ENCODE assay signal across 8 cellular contexts in genomic region chr20:44747166-44748004, GRCh38. TPM values are rescaled to one million over a fixed set of nuclear protein-coding genes. Genes with fewer than 3 reads are reported as not detected.
DNase-seq lines count a peak whose midpoint lies in the region; ATAC-seq and TF ChIP-seq lines count a peak whose summit lies in the region.

No MANE protein-coding gene starts in this region.

- H3K27me3 ChIP-seq in PC-9 (ENCODE audit: insufficient read depth, low read depth) (peaks cover 42% of the 10 kb centered on the region), thyroid gland (no peaks in the 10 kb centered on the region)

- POLR2A ChIA-PET in PC-9 (lab: Charles Lee; ENCODE audit: unreplicated experiment): interaction anchor here (0.6 kb wide), 1 partner anchor 722 kb away, joined by 5 read pairs; the partner anchor contains the start of gene WFDC2

- DNase-seq in DMS153 (lab: John Stamatoyannopoulos, UW) (peak; percentile 95), Kasumi-1 (lab: John Stamatoyannopoulos, UW) (peak; percentile 50 to 61), PC-9 (peak; percentile 93 to 94), fibroblast of the conjunctiva (ENCODE audit: low read depth) (peak; percentile 68), neural crest cell (ENCODE audit: low read depth, low spot score) (peak; percentile 76), thyroid gland (peak; percentile 95)

- ATAC-seq in activated T-helper 17 cell treated with anti-CD3 and anti-CD28 coated beads, Interleukin-2, amount 50 U/mL, for 72 hours (replicated peaks): peak; percentile 61
- ATAC-seq in GM19395 (IDR thresholded peaks at IDR 0.05; ENCODE audit: unreplicated experiment): no peak

- peaks cover 11% of the 10 kb centered on the region for H3K4me1 Mint-ChIP-seq in activated T-helper 17 cell treated with anti-CD3 and anti-CD28 coated beads, Interleukin-2, amount 50 U/mL, for 72 hours
- peaks cover 3% of the 10 kb centered on the region for H3K4me1 Mint-ChIP-seq in neural crest cell

- peaks cover 22% of the 10 kb centered on the region for H3F3A ChIP-seq in PC-9 (ENCODE audit: insufficient read depth, low read depth)

- H3K36me3 ChIP-seq in PC-9 (ENCODE audit: low read depth) (no peaks in the 10 kb centered on the region), thyroid gland (no peaks in the 10 kb centered on the region)

- H3K4me3 Mint-ChIP-seq in activated T-helper 17 cell treated with anti-CD3 and anti-CD28 coated beads, Interleukin-2, amount 50 U/mL, for 72 hours: peak overlapping the region; percentile 78
- peak overlapping the region; percentile 64 for H3K4me3 Mint-ChIP-seq in neural crest cell

- peak overlapping the region; percentile 69 for H3K4me2 ChIP-seq in PC-9

- intact Hi-C loops in PC-9 (cut with micrococcal nuclease; ENCODE audit: unreplicated experiment) (loop anchor here (1.0 to 5.0 kb wide), 7 partner anchors 54 to 360 kb away; partner anchors contain the start of gene YWHAB), thyroid gland (cut with DNase I) (loop anchor here (5.0 kb wide), 1 partner anchor 120 kb away; no protein-coding TSS in a partner anchor)

- no peaks in the 10 kb centered on the region for H3K79me2 ChIP-seq in PC-9 (ENCODE audit: low read depth)

- H3K9me2 ChIP-seq in PC-9 (ENCODE audit: insufficient read depth): no peaks in the 10 kb centered on the region

- H3K4me3 ChIP-seq in PC-9 (peak overlapping the region; percentile 11; the same call in 1 of the 2 replicates), thyroid gland (replicated peaks in 1 of 3) (no peak overlapping the region)

- no peaks in the 10 kb centered on the region for H3K36me3 Mint-ChIP-seq in activated T-helper 17 cell treated with anti-CD3 and anti-CD28 coated beads, Interleukin-2, amount 50 U/mL, for 72 hours (ENCODE audit: low read depth)
- H3K36me3 Mint-ChIP-seq in neural crest cell (ENCODE audit: low read depth): no peaks in the 10 kb centered on the region

- peaks cover 22% of the 10 kb centered on the region for H3K4me1 ChIP-seq in PC-9 (replicated peaks; ENCODE audit: insufficient read depth)
- peaks cover 18 to 27% of the 10 kb centered on the region in 2 donors for H3K4me1 ChIP-seq in thyroid gland

- H3K27ac ChIP-seq in PC-9: peak overlapping the region; percentile 89
- peak overlapping the region; percentile 27 to 82 (median 74) for H3K27ac ChIP-seq in thyroid gland

- H3K27ac Mint-ChIP-seq in activated T-helper 17 cell treated with anti-CD3 and anti-CD28 coated beads, Interleukin-2, amount 50 U/mL, for 72 hours: no peak overlapping the region
- no peak overlapping the region for H3K27ac Mint-ChIP-seq in neural crest cell (ENCODE audit: unreplicated experiment)

- 1 to 6% methylated on average over 5 of the region's 5 CpGs for WGBS in thyroid gland, 2 donors

- no TSS peak for BruUV-seq in PC-9 (replicated peaks; lab: Mats Ljungman, UMichigan)

- H4K20me1 ChIP-seq in PC-9 (ENCODE audit: insufficient read depth): peaks cover 5% of the 10 kb centered on the region

- H3K9me3 ChIP-seq in PC-9 (ENCODE audit: insufficient read depth, low read depth) (no peaks in the 10 kb centered on the region), thyroid gland (no peaks in the 10 kb centered on the region)

- peaks cover 23% of the 10 kb centered on the region for H3K27me3 Mint-ChIP-seq in activated T-helper 17 cell treated with anti-CD3 and anti-CD28 coated beads, Interleukin-2, amount 50 U/mL, for 72 hours
- peaks cover 62% of the 10 kb centered on the region for H3K27me3 Mint-ChIP-seq in neural crest cell (ENCODE audit: low read depth)

- peak; percentile 95 for TF ChIP-seq CTCF in PC-9 (conservative IDR thresholded peaks at IDR 0.05)
- TF ChIP-seq CTCF in neural crest cell (conservative IDR thresholded peaks at IDR 0.05): peak; percentile 75
- TF ChIP-seq CTCF in thyroid gland (IDR thresholded peaks at IDR 0.05): peak in 5 of 6 experiments; percentile 55 to 83 (median 73)

- peak overlapping the region; percentile 74 for H2AFZ ChIP-seq in PC-9

- no peak for TF ChIP-seq POLR2A in thyroid gland (IDR thresholded peaks at IDR 0.05)

- H3K9me3 Mint-ChIP-seq in activated T-helper 17 cell treated with anti-CD3 and anti-CD28 coated beads, Interleukin-2, amount 50 U/mL, for 72 hours: no peaks in the 10 kb centered on the region
- no peaks in the 10 kb centered on the region for H3K9me3 Mint-ChIP-seq in neural crest cell

- CTCF ChIA-PET in PC-9 (lab: Charles Lee): interaction anchor here (0.6 to 1.5 kb wide), 6 partner anchors 19 to 213 kb away, joined by 3 to 11 read pairs (median 4); partner anchors contain the start of genes CCN5, TOMM34 and YWHAB

RNA-seq across cellular contexts. Expression of gene KCNK15, which starts 1.7 kb away (rescaled TPM):
- 0.20 and 0.26 TPM in 2 replicates for total RNA-seq in PC-9 (2021)
- total RNA-seq in activated T-helper 17 cell treated with anti-CD3 and anti-CD28 coated beads, Interleukin-2, amount 50 U/mL, for 72 hours: under 1 TPM; 0.09 to 0.11 TPM
- not detected in 2 replicates for total RNA-seq in neural crest cell
- 1 to 10 TPM; 2.5 to 5.1 (median 3.4) TPM for total RNA-seq in thyroid gland

RNA-seq across cellular contexts. Expression of gene CCN5, which starts 32.2 kb away (rescaled TPM):
- total RNA-seq in PC-9 (2021): 0.20 TPM in 1 of 2 replicates, not detected in the other
- not detected for total RNA-seq in activated T-helper 17 cell treated with anti-CD3 and anti-CD28 coated beads, Interleukin-2, amount 50 U/mL, for 72 hours
- not detected in 2 replicates for total RNA-seq in neural crest cell
- total RNA-seq in thyroid gland: 10 to 100 TPM in 2 of 4 donors, 1 to 10 TPM in 2; 4.7 to 47.6 (median 26.6) TPM
